In the genomic region with DNA sequence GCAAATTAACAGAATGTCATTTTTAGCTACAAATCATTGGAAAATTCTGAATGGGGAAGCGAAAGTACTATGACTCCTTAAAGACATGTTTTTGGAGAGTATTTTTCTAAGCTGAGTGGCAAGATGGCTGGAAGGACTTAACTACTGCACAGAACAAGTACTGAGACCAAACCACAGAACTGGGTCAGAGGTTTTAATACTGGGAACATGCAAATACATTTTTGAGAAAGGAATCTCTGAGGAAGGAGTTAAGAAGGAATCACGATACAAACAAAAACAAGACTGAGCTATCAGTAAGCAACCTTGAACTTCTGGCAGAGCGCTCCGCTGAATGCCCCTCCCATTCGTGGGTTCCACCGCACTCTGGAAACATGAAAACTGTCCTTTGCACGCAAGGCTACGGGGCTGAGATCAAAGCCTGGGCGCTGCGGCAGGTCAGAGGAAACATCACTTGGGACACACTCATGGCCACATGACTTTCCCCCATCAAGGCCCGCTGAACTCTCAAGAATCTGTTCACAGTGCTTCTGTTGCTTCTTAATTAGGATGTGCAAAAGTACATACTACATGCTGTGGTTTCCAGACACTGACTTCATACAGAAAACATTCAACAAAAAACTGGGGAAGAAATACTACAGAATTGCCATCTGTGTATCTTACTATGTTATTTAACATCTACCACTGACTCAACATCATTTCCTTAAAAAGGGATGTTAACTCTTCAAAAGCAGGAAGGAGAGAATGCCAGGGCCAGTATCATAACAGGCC, we compare ENCODE assay signal across 8 cellular contexts. TPM values are rescaled to one million over a fixed set of nuclear protein-coding genes. Genes with fewer than 3 reads are reported as not detected.
DNase-seq lines count a peak whose midpoint lies in the region; ATAC-seq and TF ChIP-seq lines count a peak whose summit lies in the region.

No MANE protein-coding gene starts in this region.

- H3K27me3 Mint-ChIP-seq in T-helper 17 cell = no peaks in the 10 kb centered on the region
- H3K27me3 Mint-ChIP-seq in dendritic cell treated with granulocyte-macrophage colony-stimulating factor and Interleukin-4, amounts not matched to agents 40 ng/mL and 50 ng/mL, for 4 days = no peaks in the 10 kb centered on the region

- no peaks in the 10 kb centered on the region for H3K27me3 ChIP-seq in mucosa of rectum (ENCODE audit: control insufficient read depth in 2 of 2, insufficient read depth in 2 of 2, low read length in 2 of 2)
- H3K27me3 ChIP-seq in tibial artery = no peaks in the 10 kb centered on the region

- peaks cover 0 to 3% of the 10 kb centered on the region in 2 donors for H3K4me1 ChIP-seq in mucosa of rectum (ENCODE audit: control insufficient read depth in 2 of 2, insufficient read depth in 2 of 2, low read length in 2 of 2)
- peaks cover 0 to 22% (median 5%) of the 10 kb centered on the region in 4 donors for H3K4me1 ChIP-seq in tibial artery

- H3K36me3 Mint-ChIP-seq in T-helper 17 cell (ENCODE audit: low read depth) = no peaks in the 10 kb centered on the region
- H3K36me3 Mint-ChIP-seq in dendritic cell treated with granulocyte-macrophage colony-stimulating factor and Interleukin-4, amounts not matched to agents 40 ng/mL and 50 ng/mL, for 4 days (ENCODE audit: low read depth) = peaks cover 26% of the 10 kb centered on the region

- in situ Hi-C loops in ACHN (cut with HindIII; ENCODE audit: low pct_ligation_motif_present, low pct_unique_long_range_greater_than_20kb, low sequenced_read_pairs) = no loop called here

- peak overlapping the region; percentile 62 for H3K4me3 Mint-ChIP-seq in T-helper 17 cell
- H3K4me3 Mint-ChIP-seq in dendritic cell treated with granulocyte-macrophage colony-stimulating factor and Interleukin-4, amounts not matched to agents 40 ng/mL and 50 ng/mL, for 4 days = peak overlapping the region; percentile 67

- DNase-seq in ACHN (peak; percentile 82), T-helper 17 cell (no peak), tibial artery (peak; percentile 59 to 70), SHP77 (lab: John Stamatoyannopoulos, UW) (no peak)

- peak overlapping the region; percentile 9 to 70 for H3K4me3 ChIP-seq in mucosa of rectum (ENCODE audit: low read length in 2 of 2)
- peak overlapping the region; percentile 7 to 38 for H3K4me3 ChIP-seq in tibial artery

- H3K9me3 ChIP-seq in T-helper 17 cell (ENCODE audit: control insufficient read depth, low read length, poor library complexity, severe bottlenecking) = no peaks in the 10 kb centered on the region
- H3K9me3 ChIP-seq in mucosa of rectum (ENCODE audit: control insufficient read depth in 2 of 2, low read length in 2 of 2) = no peaks in the 10 kb centered on the region
- no peaks in the 10 kb centered on the region for H3K9me3 ChIP-seq in tibial artery

- TF ChIP-seq CTCF in tibial artery (IDR thresholded peaks at IDR 0.05) = no peak

- peak overlapping the region in 1 of 2 donors; percentile 50 for H3K9ac ChIP-seq in mucosa of rectum (ENCODE audit: low read depth in 1 of 2, low read length in 2 of 2)

- H3K4me1 Mint-ChIP-seq in T-helper 17 cell = peaks cover 12% of the 10 kb centered on the region
- H3K4me1 Mint-ChIP-seq in dendritic cell treated with granulocyte-macrophage colony-stimulating factor and Interleukin-4, amounts not matched to agents 40 ng/mL and 50 ng/mL, for 4 days (ENCODE audit: low read depth) = peaks cover 29% of the 10 kb centered on the region

- peak; percentile 88 for ATAC-seq in GM18909 (IDR thresholded peaks at IDR 0.05; ENCODE audit: poor library complexity, unreplicated experiment)
- peak; percentile 84 for ATAC-seq in HG03139 (IDR thresholded peaks at IDR 0.05; ENCODE audit: unreplicated experiment)
- peak; percentile 27 for ATAC-seq in T-helper 17 cell

- H3K9me3 Mint-ChIP-seq in dendritic cell treated with granulocyte-macrophage colony-stimulating factor and Interleukin-4, amounts not matched to agents 40 ng/mL and 50 ng/mL, for 4 days = no peaks in the 10 kb centered on the region

- intact Hi-C loops in dendritic cell treated with granulocyte-macrophage colony-stimulating factor and Interleukin-4, amounts not matched to agents 40 ng/mL and 50 ng/mL, for 4 days (cut with micrococcal nuclease) = loop anchor here (5.0 kb wide), 1 partner anchor 119 kb away; no protein-coding TSS in a partner anchor
- intact Hi-C loops in tibial artery (cut with DNase I; ENCODE audit: low total_unique reads) = no loop called here

- H3K36me3 ChIP-seq in mucosa of rectum (ENCODE audit: control insufficient read depth in 2 of 2, insufficient read depth in 2 of 2, low read length in 2 of 2) (peaks cover 0 to 3% of the 10 kb centered on the region in 2 donors), tibial artery (peaks cover 5 to 17% (median 8%) of the 10 kb centered on the region in 3 donors)

- H3K27ac ChIP-seq in mucosa of rectum (ENCODE audit: low read depth in 2 of 2, low read length in 2 of 2) (peak overlapping the region; percentile 38 to 68), tibial artery (peak overlapping the region; percentile 19 to 38)

- peak overlapping the region; percentile 82 for H3K27ac Mint-ChIP-seq in T-helper 17 cell
- peak overlapping the region; percentile 87 for H3K27ac Mint-ChIP-seq in dendritic cell treated with granulocyte-macrophage colony-stimulating factor and Interleukin-4, amounts not matched to agents 40 ng/mL and 50 ng/mL, for 4 days

RNA-seq across cellular contexts. Expression of a gene that starts 27.8 kb away (rescaled TPM):
- total RNA-seq in T-helper 17 cell = 10 to 100 TPM; 18.0 to 24.4 TPM

Comparison
In these comparisons a context has a peak if more than half of its experiments do, and no peak if none do; other contexts are left out.
1. DNase-seq: peak in ACHN (single experiment) and tibial artery (2 of 2); none in T-helper 17 cell (0 of 3) and SHP77 (0 of 2).
2. ATAC-seq: peak in every context shown above with its lines; median percentile 88 in GM18909; 84 in HG03139; 27 in T-helper 17 cell.